ENCODE assay signal across 2 cellular contexts in the genomic region with DNA sequence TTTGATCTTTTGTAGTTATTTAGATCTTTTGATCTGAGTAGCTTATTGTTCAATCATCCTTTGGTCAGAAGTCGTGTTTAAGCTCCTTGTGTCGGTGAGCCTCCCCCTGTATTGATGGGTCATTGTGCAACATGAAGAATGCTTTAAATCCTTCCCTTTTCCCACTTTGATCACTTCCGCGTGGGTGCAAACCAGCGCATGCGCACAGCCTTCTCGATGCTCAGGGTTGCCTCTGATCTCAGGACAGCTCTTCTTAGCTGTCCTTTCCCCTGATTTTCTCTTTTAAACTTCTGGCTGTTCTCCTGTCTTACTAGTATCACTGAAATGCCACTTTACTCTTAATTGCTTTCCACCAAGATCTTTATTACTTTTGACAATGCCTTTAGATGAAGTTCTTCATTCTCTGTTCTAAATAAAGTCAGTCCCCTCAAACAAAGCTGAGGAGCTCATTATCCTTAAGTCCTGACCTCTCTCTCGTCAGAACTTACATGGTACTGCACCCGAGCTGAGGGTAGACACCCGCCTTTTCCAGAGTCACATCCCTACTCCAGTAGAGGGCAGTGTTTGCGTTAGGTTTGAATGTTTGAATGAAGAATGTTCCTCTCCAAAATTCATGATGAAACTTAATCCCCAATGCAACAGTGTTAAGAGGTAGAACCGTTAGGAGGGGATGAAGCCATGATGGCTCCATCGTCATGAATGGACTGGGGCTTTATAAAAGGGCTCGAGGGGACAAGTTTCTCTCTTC.
TF ChIP-seq lines count a peak whose summit lies in the region.

No MANE protein-coding gene starts in this region.

TF ChIP-seq in liver, 16 proteins besides CTCF, POLR2A, EP300 and RAD21 (continued from another document):
- TF ChIP-seq, protein P1, sequence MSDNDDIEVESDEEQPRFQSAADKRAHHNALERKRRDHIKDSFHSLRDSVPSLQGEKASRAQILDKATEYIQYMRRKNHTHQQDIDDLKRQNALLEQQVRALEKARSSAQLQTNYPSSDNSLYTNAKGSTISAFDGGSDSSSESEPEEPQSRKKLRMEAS (IDR thresholded peaks at IDR 0.05), result no peak
- TF ChIP-seq YY1 (IDR thresholded peaks at IDR 0.05) (no peak), HNF4G (IDR thresholded peaks at IDR 0.05) (no peak), JUND (IDR thresholded peaks at IDR 0.05) (no peak), RXRA (IDR thresholded peaks at IDR 0.05) (no peak), TAF1 (conservative IDR thresholded peaks at IDR 0.05) (no peak), NR2F2 (IDR thresholded peaks at IDR 0.05) (no peak), HNF4A (conservative IDR thresholded peaks at IDR 0.05) (no peak), FOXA1 (IDR thresholded peaks at IDR 0.05) (no peak)
- TF ChIP-seq, protein P2, sequence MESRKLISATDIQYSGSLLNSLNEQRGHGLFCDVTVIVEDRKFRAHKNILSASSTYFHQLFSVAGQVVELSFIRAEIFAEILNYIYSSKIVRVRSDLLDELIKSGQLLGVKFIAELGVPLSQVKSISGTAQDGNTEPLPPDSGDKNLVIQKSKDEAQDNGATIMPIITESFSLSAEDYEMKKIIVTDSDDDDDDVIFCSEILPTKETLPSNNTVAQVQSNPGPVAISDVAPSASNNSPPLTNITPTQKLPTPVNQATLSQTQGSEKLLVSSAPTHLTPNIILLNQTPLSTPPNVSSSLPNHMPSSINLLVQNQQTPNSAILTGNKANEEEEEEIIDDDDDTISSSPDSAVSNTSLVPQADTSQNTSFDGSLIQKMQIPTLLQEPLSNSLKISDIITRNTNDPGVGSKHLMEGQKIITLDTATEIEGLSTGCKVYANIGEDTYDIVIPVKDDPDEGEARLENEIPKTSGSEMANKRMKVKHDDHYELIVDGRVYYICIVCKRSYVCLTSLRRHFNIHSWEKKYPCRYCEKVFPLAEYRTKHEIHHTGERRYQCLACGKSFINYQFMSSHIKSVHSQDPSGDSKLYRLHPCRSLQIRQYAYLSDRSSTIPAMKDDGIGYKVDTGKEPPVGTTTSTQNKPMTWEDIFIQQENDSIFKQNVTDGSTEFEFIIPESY (IDR thresholded peaks at IDR 0.05), result no peak
TF ChIP-seq in liver: peak in this region for 0.

TF ChIP-seq in HepG2, 621 proteins besides CTCF, POLR2A, EP300 and RAD21 (continued from another document):
- TF ChIP-seq, protein P3, sequence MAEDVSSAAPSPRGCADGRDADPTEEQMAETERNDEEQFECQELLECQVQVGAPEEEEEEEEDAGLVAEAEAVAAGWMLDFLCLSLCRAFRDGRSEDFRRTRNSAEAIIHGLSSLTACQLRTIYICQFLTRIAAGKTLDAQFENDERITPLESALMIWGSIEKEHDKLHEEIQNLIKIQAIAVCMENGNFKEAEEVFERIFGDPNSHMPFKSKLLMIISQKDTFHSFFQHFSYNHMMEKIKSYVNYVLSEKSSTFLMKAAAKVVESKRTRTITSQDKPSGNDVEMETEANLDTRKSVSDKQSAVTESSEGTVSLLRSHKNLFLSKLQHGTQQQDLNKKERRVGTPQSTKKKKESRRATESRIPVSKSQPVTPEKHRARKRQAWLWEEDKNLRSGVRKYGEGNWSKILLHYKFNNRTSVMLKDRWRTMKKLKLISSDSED (CRISPR knock-in tag; IDR thresholded peaks at IDR 0.05), result no peak
- TF ChIP-seq HMG20B (CRISPR knock-in tag; conservative IDR thresholded peaks at IDR 0.05) (no peak), ZNF569 (CRISPR knock-in tag; IDR thresholded peaks at IDR 0.05; ENCODE audit: borderline replicate concordance) (no peak), FOXJ3 (CRISPR knock-in tag; IDR thresholded peaks at IDR 0.05; ENCODE audit: borderline replicate concordance) (no peak), ZNF562 (CRISPR knock-in tag; IDR thresholded peaks at IDR 0.05; ENCODE audit: borderline replicate concordance) (no peak), ZNF607 (CRISPR knock-in tag; IDR thresholded peaks at IDR 0.05; ENCODE audit: borderline replicate concordance) (no peak), PRMT3 (CRISPR knock-in tag; IDR thresholded peaks at IDR 0.05; ENCODE audit: borderline replicate concordance, low read depth) (no peak), PHF21A (CRISPR knock-in tag; IDR thresholded peaks at IDR 0.05) (no peak), SP4 (CRISPR knock-in tag; IDR thresholded peaks at IDR 0.05) (no peak), NFIC (IDR thresholded peaks at IDR 0.05; ENCODE audit: low read length) (no peak)
- TF ChIP-seq, protein P4, sequence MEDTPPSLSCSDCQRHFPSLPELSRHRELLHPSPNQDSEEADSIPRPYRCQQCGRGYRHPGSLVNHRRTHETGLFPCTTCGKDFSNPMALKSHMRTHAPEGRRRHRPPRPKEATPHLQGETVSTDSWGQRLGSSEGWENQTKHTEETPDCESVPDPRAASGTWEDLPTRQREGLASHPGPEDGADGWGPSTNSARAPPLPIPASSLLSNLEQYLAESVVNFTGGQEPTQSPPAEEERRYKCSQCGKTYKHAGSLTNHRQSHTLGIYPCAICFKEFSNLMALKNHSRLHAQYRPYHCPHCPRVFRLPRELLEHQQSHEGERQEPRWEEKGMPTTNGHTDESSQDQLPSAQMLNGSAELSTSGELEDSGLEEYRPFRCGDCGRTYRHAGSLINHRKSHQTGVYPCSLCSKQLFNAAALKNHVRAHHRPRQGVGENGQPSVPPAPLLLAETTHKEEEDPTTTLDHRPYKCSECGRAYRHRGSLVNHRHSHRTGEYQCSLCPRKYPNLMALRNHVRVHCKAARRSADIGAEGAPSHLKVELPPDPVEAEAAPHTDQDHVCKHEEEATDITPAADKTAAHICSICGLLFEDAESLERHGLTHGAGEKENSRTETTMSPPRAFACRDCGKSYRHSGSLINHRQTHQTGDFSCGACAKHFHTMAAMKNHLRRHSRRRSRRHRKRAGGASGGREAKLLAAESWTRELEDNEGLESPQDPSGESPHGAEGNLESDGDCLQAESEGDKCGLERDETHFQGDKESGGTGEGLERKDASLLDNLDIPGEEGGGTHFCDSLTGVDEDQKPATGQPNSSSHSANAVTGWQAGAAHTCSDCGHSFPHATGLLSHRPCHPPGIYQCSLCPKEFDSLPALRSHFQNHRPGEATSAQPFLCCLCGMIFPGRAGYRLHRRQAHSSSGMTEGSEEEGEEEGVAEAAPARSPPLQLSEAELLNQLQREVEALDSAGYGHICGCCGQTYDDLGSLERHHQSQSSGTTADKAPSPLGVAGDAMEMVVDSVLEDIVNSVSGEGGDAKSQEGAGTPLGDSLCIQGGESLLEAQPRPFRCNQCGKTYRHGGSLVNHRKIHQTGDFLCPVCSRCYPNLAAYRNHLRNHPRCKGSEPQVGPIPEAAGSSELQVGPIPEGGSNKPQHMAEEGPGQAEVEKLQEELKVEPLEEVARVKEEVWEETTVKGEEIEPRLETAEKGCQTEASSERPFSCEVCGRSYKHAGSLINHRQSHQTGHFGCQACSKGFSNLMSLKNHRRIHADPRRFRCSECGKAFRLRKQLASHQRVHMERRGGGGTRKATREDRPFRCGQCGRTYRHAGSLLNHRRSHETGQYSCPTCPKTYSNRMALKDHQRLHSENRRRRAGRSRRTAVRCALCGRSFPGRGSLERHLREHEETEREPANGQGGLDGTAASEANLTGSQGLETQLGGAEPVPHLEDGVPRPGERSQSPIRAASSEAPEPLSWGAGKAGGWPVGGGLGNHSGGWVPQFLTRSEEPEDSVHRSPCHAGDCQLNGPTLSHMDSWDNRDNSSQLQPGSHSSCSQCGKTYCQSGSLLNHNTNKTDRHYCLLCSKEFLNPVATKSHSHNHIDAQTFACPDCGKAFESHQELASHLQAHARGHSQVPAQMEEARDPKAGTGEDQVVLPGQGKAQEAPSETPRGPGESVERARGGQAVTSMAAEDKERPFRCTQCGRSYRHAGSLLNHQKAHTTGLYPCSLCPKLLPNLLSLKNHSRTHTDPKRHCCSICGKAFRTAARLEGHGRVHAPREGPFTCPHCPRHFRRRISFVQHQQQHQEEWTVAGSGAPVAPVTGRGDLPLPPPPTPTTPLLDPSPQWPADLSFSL (CRISPR knock-in tag; IDR thresholded peaks at IDR 0.05), result no peak
TF ChIP-seq in HepG2: peak in this region for 0.
